ENCODE assay signal across 9 cellular contexts in the genomic region with DNA sequence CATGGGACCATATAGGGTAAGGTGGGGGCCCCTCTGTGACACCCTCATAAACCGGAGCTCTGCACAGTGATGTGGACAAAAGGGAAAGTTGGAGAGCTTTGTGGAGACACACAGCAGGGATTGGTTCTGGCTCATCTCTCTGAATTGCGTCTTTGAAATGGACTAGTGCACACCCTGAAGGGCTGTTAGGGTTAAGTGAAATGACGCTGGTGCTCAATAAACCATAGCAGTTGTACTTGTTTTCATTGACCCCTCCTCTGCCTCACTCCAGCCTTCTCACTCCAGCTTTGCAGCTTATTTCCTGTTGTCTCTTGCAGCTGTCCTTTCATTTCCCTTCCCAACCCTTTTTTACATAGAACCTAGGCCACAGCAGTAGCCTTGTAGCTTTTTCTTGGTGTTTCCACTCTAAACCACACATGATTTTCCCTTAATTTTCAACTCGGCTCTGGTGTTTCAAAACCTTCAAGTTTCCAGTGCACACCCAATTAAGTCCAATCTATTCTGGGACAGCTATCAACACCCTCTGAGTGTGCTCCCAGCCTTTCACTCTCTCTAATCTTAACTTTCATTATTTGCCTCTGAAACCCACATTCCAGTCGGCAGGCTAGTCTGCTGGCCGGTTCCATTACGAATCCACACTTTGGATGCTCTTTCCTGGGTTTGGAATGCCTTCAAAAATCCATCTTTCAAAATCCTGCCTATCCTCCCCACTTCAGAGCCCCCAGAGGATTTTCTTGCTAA. TPM values are rescaled to one million over a fixed set of nuclear protein-coding genes. Genes with fewer than 3 reads are reported as not detected.
DNase-seq lines count a peak whose midpoint lies in the region; ATAC-seq and TF ChIP-seq lines count a peak whose summit lies in the region.
"Had no signal": no experiment of that assay in that cellular context is flagged by ENCODE, and none has a peak within 500 bp of the region (broad histone marks: within the 10 kb centered on the region; RNA-seq: fewer than 3 reads in every experiment).

No MANE protein-coding gene starts in this region.

- 56 to 63% methylated on average over 7 of the region's 7 CpGs for WGBS in esophagus squamous epithelium, 2 donors

- peaks cover 0 to 4% (median 0%) of the 10 kb centered on the region in 3 donors for H3K36me3 ChIP-seq in esophagus squamous epithelium

- H3K4me1 ChIP-seq in esophagus squamous epithelium = peaks cover 0 to 44% (median 8%) of the 10 kb centered on the region in 3 donors

- intact Hi-C loops in esophagus squamous epithelium (cut with DNase I) = no loop called here
- intact Hi-C loops in natural killer cell (cut with micrococcal nuclease) = no loop called here

- TF ChIP-seq CTCF in mesothelial cell of epicardium (IDR thresholded peaks at IDR 0.05; ENCODE audit: unreplicated experiment) (no peak), esophagus squamous epithelium (IDR thresholded peaks at IDR 0.05) (no peak), natural killer cell (IDR thresholded peaks at IDR 0.05) (no peak)

- H3K27me3 ChIP-seq in esophagus squamous epithelium = no peaks in the 10 kb centered on the region

- ATAC-seq in HG02678 (IDR thresholded peaks at IDR 0.05; ENCODE audit: unreplicated experiment) (peak; percentile 35), natural killer cell (no peak)
- ATAC-seq in activated T-helper 17 cell treated with anti-CD3 and anti-CD28 coated beads, Interleukin-2, amount 50 U/mL, for 72 hours (replicated peaks) = no peak

- DNase-seq in EH (ENCODE audit: low read depth) = peak; percentile 54
- no peak for DNase-seq in mesothelial cell of epicardium (ENCODE audit: low spot score in 2 of 2, unreplicated experiment in 2 of 2)
- no peak for DNase-seq in GM19240 (ENCODE audit: insufficient read length, low spot score)
- no peak for DNase-seq in effector CD4-positive, alpha-beta T cell
- no peak for DNase-seq in esophagus squamous epithelium (lab: John Stamatoyannopoulos, UW)
- no peak for DNase-seq in natural killer cell
- DNase-seq: cerebellar nuclear complex had no signal

- no peak for TF ChIP-seq POLR2A in esophagus squamous epithelium (IDR thresholded peaks at IDR 0.05)

- H3K4me3 ChIP-seq in esophagus squamous epithelium = no peak overlapping the region

- H3K27me3 Mint-ChIP-seq in activated T-helper 17 cell treated with anti-CD3 and anti-CD28 coated beads, Interleukin-2, amount 50 U/mL, for 72 hours = no peaks in the 10 kb centered on the region
- H3K27me3 Mint-ChIP-seq in mesothelial cell of epicardium (ENCODE audit: low read depth) (peaks cover 1% of the 10 kb centered on the region), natural killer cell (ENCODE audit: low read depth in 2 of 2) (peaks cover 16 to 31% of the 10 kb centered on the region in 2 donors)

- no peak overlapping the region for H3K27ac ChIP-seq in esophagus squamous epithelium

- H3K4me3 Mint-ChIP-seq in activated T-helper 17 cell treated with anti-CD3 and anti-CD28 coated beads, Interleukin-2, amount 50 U/mL, for 72 hours = peak overlapping the region; percentile 25
- H3K4me3 Mint-ChIP-seq in mesothelial cell of epicardium (no peak overlapping the region), natural killer cell (no peak overlapping the region)

- H3K27ac Mint-ChIP-seq in activated T-helper 17 cell treated with anti-CD3 and anti-CD28 coated beads, Interleukin-2, amount 50 U/mL, for 72 hours = peak overlapping the region; percentile 4
- peak overlapping the region; percentile 73 for H3K27ac Mint-ChIP-seq in mesothelial cell of epicardium
- H3K27ac Mint-ChIP-seq in natural killer cell = no peak overlapping the region

- no peaks in the 10 kb centered on the region for H3K9me3 ChIP-seq in esophagus squamous epithelium

- no peaks in the 10 kb centered on the region for H3K9me3 Mint-ChIP-seq in activated T-helper 17 cell treated with anti-CD3 and anti-CD28 coated beads, Interleukin-2, amount 50 U/mL, for 72 hours
- H3K9me3 Mint-ChIP-seq in mesothelial cell of epicardium = peaks cover 19% of the 10 kb centered on the region
- H3K9me3 Mint-ChIP-seq in natural killer cell = no peaks in the 10 kb centered on the region

- peaks cover 24% of the 10 kb centered on the region for H3K36me3 Mint-ChIP-seq in activated T-helper 17 cell treated with anti-CD3 and anti-CD28 coated beads, Interleukin-2, amount 50 U/mL, for 72 hours (ENCODE audit: low read depth)
- peaks cover 13% of the 10 kb centered on the region for H3K36me3 Mint-ChIP-seq in mesothelial cell of epicardium
- no peaks in the 10 kb centered on the region for H3K36me3 Mint-ChIP-seq in natural killer cell

- H3K4me1 Mint-ChIP-seq in activated T-helper 17 cell treated with anti-CD3 and anti-CD28 coated beads, Interleukin-2, amount 50 U/mL, for 72 hours = peaks cover 27% of the 10 kb centered on the region
- peaks cover 33% of the 10 kb centered on the region for H3K4me1 Mint-ChIP-seq in mesothelial cell of epicardium
- H3K4me1 Mint-ChIP-seq in natural killer cell = peaks cover 10 to 15% of the 10 kb centered on the region in 2 donors

RNA-seq across cellular contexts. Expression of gene C3orf52, which starts 6.4 kb away (rescaled TPM):
- 10 to 100 TPM in 1 of 2 donors, 1 to 10 TPM in 1; 9.9 to 14.5 TPM for total RNA-seq in activated T-helper 17 cell treated with anti-CD3 and anti-CD28 coated beads, Interleukin-2, amount 50 U/mL, for 72 hours
- 4.2 to 4.7 TPM (median 4.5 TPM) in 3 replicates for total RNA-seq in mesothelial cell of epicardium
- 10 to 100 TPM in 1 of 4 donors, 1 to 10 TPM in 3; 5.7 to 12.7 (median 9.5) TPM for total RNA-seq in esophagus squamous epithelium
- under 1 TPM in 2 of 3 donors, not detected in 1; 0.42 to 0.90 TPM for total RNA-seq in natural killer cell

RNA-seq across cellular contexts. Expression of gene GCSAM, which starts 40.4 kb away (rescaled TPM):
- 10 to 100 TPM; 13.5 to 18.6 TPM for total RNA-seq in activated T-helper 17 cell treated with anti-CD3 and anti-CD28 coated beads, Interleukin-2, amount 50 U/mL, for 72 hours
- 0.67 to 1.2 TPM (median 0.93 TPM) in 3 replicates for total RNA-seq in mesothelial cell of epicardium
- 1 to 10 TPM in 2 of 4 donors, under 1 TPM in 2; 0.26 to 3.0 (median 0.85) TPM for total RNA-seq in esophagus squamous epithelium
- 1 to 10 TPM in 2 of 3 donors, under 1 TPM in 1; 0.59 to 3.0 (median 1.1) TPM for total RNA-seq in natural killer cell

RNA-seq across cellular contexts. Expression of gene TMPRSS7, which starts 58.1 kb away (rescaled TPM):
- total RNA-seq in activated T-helper 17 cell treated with anti-CD3 and anti-CD28 coated beads, Interleukin-2, amount 50 U/mL, for 72 hours = 1 to 10 TPM in 1 of 2 donors, under 1 TPM in 1; 0.24 to 1.6 TPM
- total RNA-seq in mesothelial cell of epicardium = not detected in 3 replicates
- not detected for total RNA-seq in esophagus squamous epithelium
- not detected for total RNA-seq in natural killer cell

Comparison
In these comparisons a context has a peak if more than half of its experiments do, and no peak if none do; other contexts are left out.
1. H3K27ac Mint-ChIP-seq: peak in activated T-helper 17 cell treated with anti-CD3 and anti-CD28 coated beads, Interleukin-2, amount 50 U/mL, for 72 hours (single experiment) and mesothelial cell of epicardium (single experiment); none in natural killer cell (0 of 2).